ENCODE assay signal across 8 cellular contexts in the genomic region with DNA sequence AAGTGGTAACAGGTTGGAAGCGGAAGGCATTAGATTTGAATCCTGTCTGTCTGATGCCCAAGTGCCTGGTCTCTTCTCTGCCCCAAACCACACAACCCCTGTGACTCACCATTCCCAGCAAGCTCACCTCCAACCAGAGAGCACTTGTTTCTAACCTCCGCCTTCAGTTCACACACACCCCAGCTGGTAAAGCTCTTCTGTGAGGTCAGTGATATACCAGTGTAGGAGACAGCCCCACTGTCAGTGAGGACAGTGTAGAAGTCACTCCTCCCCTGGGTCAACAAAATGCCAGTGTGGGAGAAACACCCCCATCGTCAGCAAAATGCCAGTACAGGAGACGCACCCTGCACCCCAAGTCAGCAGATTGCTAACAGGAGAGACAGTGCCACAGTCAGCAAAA. TPM values are rescaled to one million over a fixed set of nuclear protein-coding genes. Genes with fewer than 3 reads are reported as not detected.
DNase-seq lines count a peak whose midpoint lies in the region; ATAC-seq and TF ChIP-seq lines count a peak whose summit lies in the region.

No MANE protein-coding gene starts in this region.

- H3K27ac ChIP-seq in HUES64 (ENCODE audit: low read depth, low read length) (peak overlapping the region; percentile 22; the same call in 1 of the 2 replicates), upper lobe of right lung (no peak overlapping the region)
- H3K27ac ChIP-seq in naive thymus-derived CD4-positive, alpha-beta T cell (ENCODE audit: low read depth, low read length), result no peak overlapping the region

- TF ChIP-seq CTCF in upper lobe of right lung (IDR thresholded peaks at IDR 0.05), result no peak

- peaks cover 32% of the 10 kb centered on the region for H3K4me1 ChIP-seq in HUES64 (ENCODE audit: insufficient read depth, low read length)
- H3K4me1 ChIP-seq in naive thymus-derived CD4-positive, alpha-beta T cell (ENCODE audit: control insufficient read depth in 2 of 2, insufficient read depth in 2 of 2, low read length in 2 of 2), result peaks cover 9% of the 10 kb centered on the region in 2 donors
- peaks cover 8% of the 10 kb centered on the region for H3K4me1 ChIP-seq in upper lobe of right lung

- intact Hi-C loops in naive thymus-derived CD4-positive, alpha-beta T cell (cut with micrococcal nuclease), result no loop called here
- intact Hi-C loops in upper lobe of right lung (cut with DNase I), result no loop called here

- H3K9me3 ChIP-seq in HUES64 (ENCODE audit: insufficient read depth, low read depth, low read length) (no peaks in the 10 kb centered on the region), upper lobe of right lung (no peaks in the 10 kb centered on the region)
- no peaks in the 10 kb centered on the region for H3K9me3 ChIP-seq in naive thymus-derived CD4-positive, alpha-beta T cell (ENCODE audit: control insufficient read depth in 2 of 3, low read length in 3 of 3)

- peaks cover 0 to 5% (median 0%) of the 10 kb centered on the region in 5 donors for H3K27me3 Mint-ChIP-seq in naive thymus-derived CD4-positive, alpha-beta T cell

- H3K4me3 ChIP-seq in HUES64 (ENCODE audit: low read length) (no peak overlapping the region), upper lobe of right lung (no peak overlapping the region)
- H3K4me3 ChIP-seq in naive thymus-derived CD4-positive, alpha-beta T cell (ENCODE audit: low read length), result no peak overlapping the region

- 81% methylated on average over 4 of the region's 4 CpGs for WGBS in HUES64

- H3K27me3 ChIP-seq in HUES64 (ENCODE audit: insufficient read depth, low read length) (no peaks in the 10 kb centered on the region), upper lobe of right lung (no peaks in the 10 kb centered on the region)
- H3K27me3 ChIP-seq in naive thymus-derived CD4-positive, alpha-beta T cell (ENCODE audit: control insufficient read depth in 2 of 2, insufficient read depth in 2 of 2, low read length in 2 of 2), result no peaks in the 10 kb centered on the region

- DNase-seq in EH (ENCODE audit: low read depth), result peak; percentile 10
- DNase-seq in activated naive CD4-positive, alpha-beta T cell treated with anti-CD3 and anti-CD28 coated beads, Interleukin-2, amount 50 U/mL, for 72 hours (ENCODE audit: low spot score in 2 of 2), result peak in 1 of 2 donors; percentile 31
- DNase-seq in naive thymus-derived CD4-positive, alpha-beta T cell, result no peak
- no peak for DNase-seq in SIG-M5 (lab: John Stamatoyannopoulos, UW)
- no peak for DNase-seq in NCI-H1694 treated with DMSO at 0.1 percent for 48 hours (lab: John Stamatoyannopoulos, UW)
- no peak for DNase-seq in upper lobe of right lung

- peak; percentile 59 to 73 for ATAC-seq in activated naive CD4-positive, alpha-beta T cell treated with anti-CD3 and anti-CD28 coated beads, Interleukin-2, amount 50 U/mL, for 72 hours
- no peak for ATAC-seq in naive thymus-derived CD4-positive, alpha-beta T cell
- ATAC-seq in upper lobe of right lung, result no peak
- no peak for ATAC-seq in GM21717 (IDR thresholded peaks at IDR 0.05; ENCODE audit: unreplicated experiment)

- H3K36me3 ChIP-seq in HUES64 (ENCODE audit: insufficient read depth, low read length), result no peaks in the 10 kb centered on the region
- H3K36me3 ChIP-seq in naive thymus-derived CD4-positive, alpha-beta T cell (ENCODE audit: control insufficient read depth in 2 of 3, insufficient read depth in 3 of 3, low read length in 3 of 3), result no peaks in the 10 kb centered on the region
- H3K36me3 ChIP-seq in upper lobe of right lung, result no peaks in the 10 kb centered on the region

- peak overlapping the region in 1 of 2 donors; percentile 31 for H3K27ac Mint-ChIP-seq in activated naive CD4-positive, alpha-beta T cell treated with anti-CD3 and anti-CD28 coated beads, Interleukin-2, amount 50 U/mL, for 72 hours
- H3K27ac Mint-ChIP-seq in naive thymus-derived CD4-positive, alpha-beta T cell, result peak overlapping the region in 5 of 9 donors; percentile 14 to 77 (median 50)

- H3K9ac ChIP-seq in HUES64 (ENCODE audit: low read depth, low read length), result 0 out of 2 replicates have a peak overlapping the region, but pooled peaks have one; percentile 42

- H3K36me3 Mint-ChIP-seq in activated naive CD4-positive, alpha-beta T cell treated with anti-CD3 and anti-CD28 coated beads, Interleukin-2, amount 50 U/mL, for 72 hours, result no peaks in the 10 kb centered on the region
- no peaks in the 10 kb centered on the region for H3K36me3 Mint-ChIP-seq in naive thymus-derived CD4-positive, alpha-beta T cell

- POLR2A ChIA-PET in naive thymus-derived CD4-positive, alpha-beta T cell (lab: Charles Lee), result interaction anchor here (2.4 kb wide), 1 partner anchor 29 kb away, joined by 10 read pairs; the partner anchor contains the start of gene NFYC

- peaks cover 0 to 25% (median 16%) of the 10 kb centered on the region in 7 donors for H3K4me1 Mint-ChIP-seq in naive thymus-derived CD4-positive, alpha-beta T cell

- no peaks in the 10 kb centered on the region for H3K9me3 Mint-ChIP-seq in activated naive CD4-positive, alpha-beta T cell treated with anti-CD3 and anti-CD28 coated beads, Interleukin-2, amount 50 U/mL, for 72 hours
- H3K9me3 Mint-ChIP-seq in naive thymus-derived CD4-positive, alpha-beta T cell, result no peaks in the 10 kb centered on the region

- CTCF ChIA-PET in naive thymus-derived CD4-positive, alpha-beta T cell (lab: Charles Lee), result no interaction called here

- peak overlapping the region in 2 of 10 donors; percentile 1 to 65 for H3K4me3 Mint-ChIP-seq in naive thymus-derived CD4-positive, alpha-beta T cell

RNA-seq across cellular contexts. Expression of gene RIMS3, which starts 2.6 kb away (rescaled TPM):
- 7.3 TPM for polyA plus RNA-seq in HUES64 (2013, experiment 1 of 2)
- 11.2 TPM for polyA plus RNA-seq in HUES64 (2013, experiment 2 of 2)
- total RNA-seq in activated naive CD4-positive, alpha-beta T cell treated with anti-CD3 and anti-CD28 coated beads, Interleukin-2, amount 50 U/mL, for 72 hours, result 1 to 10 TPM; 6.9 to 8.3 TPM
- total RNA-seq in naive thymus-derived CD4-positive, alpha-beta T cell, result 1 to 10 TPM; 1.1 to 2.8 (median 2.2) TPM
- polyA plus RNA-seq in naive thymus-derived CD4-positive, alpha-beta T cell, result 1 to 10 TPM; 2.2 to 4.3 TPM
- total RNA-seq in upper lobe of right lung, result 4.7 TPM

RNA-seq across cellular contexts. Expression of gene NFYC, which starts 28.6 kb away (rescaled TPM):
- 44.5 TPM for polyA plus RNA-seq in HUES64 (2013, experiment 1 of 2)
- polyA plus RNA-seq in HUES64 (2013, experiment 2 of 2), result 43.1 TPM
- total RNA-seq in activated naive CD4-positive, alpha-beta T cell treated with anti-CD3 and anti-CD28 coated beads, Interleukin-2, amount 50 U/mL, for 72 hours, result 10 to 100 TPM; 58.9 to 62.5 TPM
- total RNA-seq in naive thymus-derived CD4-positive, alpha-beta T cell, result 10 to 100 TPM; 44.2 to 88.5 (median 73.6) TPM
- polyA plus RNA-seq in naive thymus-derived CD4-positive, alpha-beta T cell, result 10 to 100 TPM; 36.2 to 63.4 TPM
- 56.0 TPM for total RNA-seq in upper lobe of right lung

Comparison
In these comparisons a context has a peak if more than half of its experiments do, and no peak if none do; other contexts are left out.
1. ATAC-seq: peak in activated naive CD4-positive, alpha-beta T cell treated with anti-CD3 and anti-CD28 coated beads, Interleukin-2, amount 50 U/mL, for 72 hours (2 of 2); none in naive thymus-derived CD4-positive, alpha-beta T cell (single experiment), upper lobe of right lung (single experiment) and GM21717 (single experiment).